Comparison of ENCODE assay signal across 22 cellular contexts in the genomic region with DNA sequence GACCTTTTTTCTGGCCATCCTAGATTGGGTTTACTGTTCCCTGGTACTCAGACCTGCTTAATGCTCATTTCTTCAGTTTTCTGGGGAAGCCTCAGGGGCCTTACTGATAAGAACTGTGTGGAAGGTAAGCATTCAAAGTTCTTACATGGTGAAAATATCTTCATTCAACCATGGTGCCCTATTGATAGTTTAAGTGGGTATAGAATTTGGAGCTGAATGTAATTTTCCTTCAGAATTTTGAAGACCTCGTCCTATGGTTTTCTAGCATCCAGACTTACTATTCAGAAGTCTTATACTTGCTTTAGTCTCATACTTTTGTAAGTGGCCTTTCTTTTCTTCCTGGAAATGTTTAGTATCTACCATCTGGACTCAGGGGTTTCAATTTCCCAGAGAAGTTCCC.
DNase-seq lines count a peak whose midpoint lies in the region; ATAC-seq, FAIRE-seq and TF ChIP-seq lines count a peak whose summit lies in the region.
"Had no signal": no experiment of that assay in that cellular context is flagged by ENCODE, and none has a peak within 500 bp of the region (broad histone marks: within the 10 kb centered on the region; RNA-seq: fewer than 3 reads in every experiment).

No MANE protein-coding gene starts in this region.

- H3K9me3 ChIP-seq in Loucy (ENCODE audit: insufficient read depth, low read depth, low read length) (no peaks in the 10 kb centered on the region), K562 (replicated peaks; ENCODE audit: control insufficient read depth, insufficient read depth, low read depth, low read length) (0 out of 2 replicates have a peak, but pooled peaks cover 6% of the 10 kb centered on the region), smooth muscle cell (replicated peaks; ENCODE audit: low read depth) (no peaks in the 10 kb centered on the region), A673 (ENCODE audit: low read depth, low read length, poor library complexity, severe bottlenecking) (peaks cover 3% of the 10 kb centered on the region)

- peak overlapping the region; percentile 26 for H3K4me3 Mint-ChIP-seq in endothelial cell (ENCODE audit: unreplicated experiment)
- H3K4me3 Mint-ChIP-seq: B cell; CD4-positive, CD25-positive, alpha-beta regulatory T cell; CD8-positive, alpha-beta T cell had no signal

- no peak for TF ChIP-seq POLR2A in K562 (conservative IDR thresholded peaks at IDR 0.05)

- FAIRE-seq in K562 (lab: Jason Lieb, UNC): no peak
- FAIRE-seq: G401.6, GM12892, H1 had no signal

- H4K20me1 ChIP-seq in Loucy (ENCODE audit: insufficient read depth, low read length, poor library complexity, severe bottlenecking) (no peaks in the 10 kb centered on the region), K562 (replicated peaks; ENCODE audit: control insufficient read depth, insufficient read depth, low read length) (no peaks in the 10 kb centered on the region), smooth muscle cell (ENCODE audit: low read depth) (no peaks in the 10 kb centered on the region)
- H4K20me1 ChIP-seq: BLaER1 had no signal

- H3K27ac Mint-ChIP-seq in endothelial cell (ENCODE audit: unreplicated experiment): no peak overlapping the region
- H3K27ac Mint-ChIP-seq: B cell; CD8-positive, alpha-beta T cell had no signal

- 11% methylated on average over 1 of the region's 1 CpG for WGBS in K562 (ENCODE audit: insufficient coverage, low coverage, missing lambda C conversion rate)
- WGBS in smooth muscle cell (ENCODE audit: low lambda C conversion rate): 77% methylated on average over 1 of the region's 1 CpG

- H3K36me3 ChIP-seq in Loucy (ENCODE audit: insufficient read depth, low read length) (no peaks in the 10 kb centered on the region), K562 (ENCODE audit: control insufficient read depth, insufficient read depth, low read length) (no peaks in the 10 kb centered on the region), smooth muscle cell (ENCODE audit: low read depth) (no peaks in the 10 kb centered on the region), A673 (ENCODE audit: insufficient read depth, low read length, poor library complexity, severe bottlenecking) (no peaks in the 10 kb centered on the region)
- H3K36me3 ChIP-seq: BLaER1 had no signal

- POLR2A ChIA-PET in K562 (lab: Yijun Ruan, JAX): no interaction called here
- POLR2A ChIA-PET in A673 (lab: Charles Lee; ENCODE audit: low non-redundant PET): no interaction called here

- H3K27me3 ChIP-seq in Loucy (ENCODE audit: insufficient read depth, low read length, poor library complexity, severe bottlenecking) (no peaks in the 10 kb centered on the region), K562 (ENCODE audit: control insufficient read depth in 2 of 2, insufficient read depth in 2 of 2, low read length in 2 of 2) (peaks cover 2 to 10% of the 10 kb centered on the region in 2 experiments; a peak in 1 of 5 replicates), smooth muscle cell (ENCODE audit: low read depth) (no peaks in the 10 kb centered on the region), A673 (replicated peaks; ENCODE audit: insufficient read depth, low read depth, low read length, poor library complexity) (peaks cover 30% of the 10 kb centered on the region)
- H3K27me3 ChIP-seq: BLaER1 had no signal

- H2AFZ ChIP-seq in Loucy (ENCODE audit: low read length) (no peak overlapping the region), K562 (ENCODE audit: low read depth, low read length) (no peak overlapping the region), smooth muscle cell (ENCODE audit: low read depth) (no peak overlapping the region)
- H2AFZ ChIP-seq: GM23248 had no signal

- in situ Hi-C loops in K562 (cut with MboI): no loop called here

- TF ChIP-seq RAD21 in K562 (CRISPR knock-in tag; conservative IDR thresholded peaks at IDR 0.05 in 1 of 2, IDR thresholded peaks at IDR 0.05 in 1 of 2): no peak

- peaks cover 6% of the 10 kb centered on the region; the same call in 1 of the 2 replicates for H3K79me2 ChIP-seq in Loucy (ENCODE audit: insufficient read depth, low read length)
- H3K79me2 ChIP-seq in K562 (ENCODE audit: control insufficient read depth, insufficient read depth, low read length): no peaks in the 10 kb centered on the region
- no peaks in the 10 kb centered on the region for H3K79me2 ChIP-seq in smooth muscle cell (ENCODE audit: low read depth)

- H3K36me3 Mint-ChIP-seq in endothelial cell (ENCODE audit: low read depth, unreplicated experiment): peaks cover 16% of the 10 kb centered on the region

- CTCF ChIA-PET in K562 (lab: Yijun Ruan, JAX; ENCODE audit: low intra/inter-chr PET ratio): no interaction called here
- CTCF ChIA-PET in A673 (lab: Charles Lee): no interaction called here

- H3K9me2 ChIP-seq in Loucy (replicated peaks; ENCODE audit: low read depth, low read length): no peaks in the 10 kb centered on the region

- ATAC-seq in K562 (no peak), GM21576 (IDR thresholded peaks at IDR 0.05; ENCODE audit: unreplicated experiment) (no peak)
- ATAC-seq: CD8-positive, alpha-beta T cell had no signal

- H3K4me3 ChIP-seq in Loucy (ENCODE audit: low read length, poor library complexity, severe bottlenecking): no peak overlapping the region
- H3K4me3 ChIP-seq in K562: no peak overlapping the region
- H3K4me3 ChIP-seq in smooth muscle cell: no peak overlapping the region
- no peak overlapping the region for H3K4me3 ChIP-seq in A673 (ENCODE audit: low read depth, low read length, poor library complexity, severe bottlenecking)
- H3K4me3 ChIP-seq: BLaER1, GM23248 had no signal

- intact Hi-C loops in K562 (cut with micrococcal nuclease) (no loop called here), A673 (cut with micrococcal nuclease; ENCODE audit: unreplicated experiment) (no loop called here)

- H3K27ac ChIP-seq in K562 (ENCODE audit: extremely low read depth, low read depth, low read length) (no peak overlapping the region), smooth muscle cell (ENCODE audit: low read depth) (peak overlapping the region; percentile 17), A673 (ENCODE audit: low read depth, low read length, poor library complexity, severe bottlenecking) (no peak overlapping the region)
- H3K27ac ChIP-seq: C4-2B, GM23248 had no signal

- H3K27me3 Mint-ChIP-seq in endothelial cell (ENCODE audit: unreplicated experiment): peaks cover 13% of the 10 kb centered on the region
- H3K27me3 Mint-ChIP-seq: B cell had no signal

- no peak for TF ChIP-seq EP300 in K562 (IDR thresholded peaks at IDR 0.05; ENCODE audit: low read length)

- peaks cover 34% of the 10 kb centered on the region for H3K4me1 ChIP-seq in Loucy (ENCODE audit: insufficient read depth, low read length, poor library complexity, severe bottlenecking)
- peaks cover 19 to 50% of the 10 kb centered on the region in 2 experiments for H3K4me1 ChIP-seq in K562 (replicated peaks in 1 of 2; ENCODE audit: control insufficient read depth in 2 of 2, insufficient read depth in 2 of 2, low read length in 2 of 2)
- H3K4me1 ChIP-seq in smooth muscle cell (ENCODE audit: low read depth): peaks cover 14% of the 10 kb centered on the region
- peaks cover 8% of the 10 kb centered on the region for H3K4me1 ChIP-seq in A673 (ENCODE audit: insufficient read depth, low read length, poor library complexity, severe bottlenecking)
- H3K4me1 ChIP-seq: Caco-2 had no signal

- DNase-seq in K562 (ENCODE audit: extremely low read depth in 1 of 4, low spot score in 3 of 4) (no peak), endothelial cell (ENCODE audit: low spot score) (no peak), smooth muscle cell (lab: John Stamatoyannopoulos, UW; ENCODE audit: unreplicated experiment) (no peak), A673 (ENCODE audit: low spot score) (no peak), iPS-NIHi7 (ENCODE audit: extremely low spot score) (no peak), kidney glomerular epithelial cell (lab: John Stamatoyannopoulos, UW) (no peak)
- DNase-seq: Caco-2; CD4-positive, CD25-positive, alpha-beta regulatory T cell; CD8-positive, alpha-beta T cell; DMS153; DND-41; GM23248; H7; HCEC 1CT had no signal

- H3K9me3 Mint-ChIP-seq in endothelial cell (ENCODE audit: unreplicated experiment): peaks cover 4% of the 10 kb centered on the region
- H3K9me3 Mint-ChIP-seq: CD8-positive, alpha-beta T cell had no signal

- H3F3A ChIP-seq in Loucy (ENCODE audit: low read depth): no peaks in the 10 kb centered on the region
- H3F3A ChIP-seq in smooth muscle cell (ENCODE audit: low read depth): no peaks in the 10 kb centered on the region

- BruUV-seq in K562 (replicated peaks; lab: Mats Ljungman, UMichigan): no TSS peak
- BruUV-seq in A673 (replicated peaks; lab: Mats Ljungman, UMichigan): no TSS peak

- peaks cover 24% of the 10 kb centered on the region for H3K4me1 Mint-ChIP-seq in endothelial cell (ENCODE audit: unreplicated experiment)

- H3K9ac ChIP-seq in Loucy (ENCODE audit: low read depth, low read length, poor library complexity, severe bottlenecking): no peak overlapping the region
- H3K9ac ChIP-seq in K562 (ENCODE audit: insufficient read depth in 1 of 2, low read depth in 2 of 2, low read length in 2 of 2): no peak overlapping the region
- no peak overlapping the region for H3K9ac ChIP-seq in smooth muscle cell (ENCODE audit: low read depth)
- H3K9ac ChIP-seq: BLaER1, GM23248 had no signal

- H3K9me1 ChIP-seq in K562 (ENCODE audit: control insufficient read depth, insufficient read depth, low read length): no peaks in the 10 kb centered on the region

- TF ChIP-seq CTCF in Loucy (conservative IDR thresholded peaks at IDR 0.05; ENCODE audit: low read length) (no peak), K562 (IDR thresholded peaks at IDR 0.05 in 2 of 3, conservative IDR thresholded peaks at IDR 0.05 in 1 of 3; ENCODE audit: insufficient read depth in 2 of 3, low read depth in 1 of 3, low read length in 3 of 3) (no peak), endothelial cell (IDR thresholded peaks at IDR 0.05; ENCODE audit: unreplicated experiment) (no peak), smooth muscle cell (IDR thresholded peaks at IDR 0.05; ENCODE audit: borderline replicate concordance, insufficient read depth, poor library complexity, severe bottlenecking) (no peak), A673 (conservative IDR thresholded peaks at IDR 0.05; ENCODE audit: low read depth, low read length) (no peak)

- H3K4me2 ChIP-seq in Loucy (ENCODE audit: low read depth, low read length, poor library complexity, severe bottlenecking) (peak overlapping the region; percentile 6), K562 (ENCODE audit: insufficient read depth, low read length) (no peak overlapping the region), smooth muscle cell (no peak overlapping the region)
- H3K4me2 ChIP-seq: BLaER1 had no signal

TF ChIP-seq in K562, 482 proteins besides CTCF, POLR2A, EP300 and RAD21:
- TF ChIP-seq DPF2 (IDR thresholded peaks at IDR 0.05): no peak
- peak; percentile 80 for TF ChIP-seq ZFP1 (CRISPR knock-in tag; IDR thresholded peaks at IDR 0.05)
